Comparison of ENCODE assay signal across 8 cellular contexts in genomic region chr1:204520834-204521709, GRCh38. TPM values are rescaled to one million over a fixed set of nuclear protein-coding genes. Genes with fewer than 3 reads are reported as not detected.
DNase-seq lines count a peak whose midpoint lies in the region; ATAC-seq, FAIRE-seq and TF ChIP-seq lines count a peak whose summit lies in the region.

No MANE protein-coding gene starts in this region.

- H3K9me3 ChIP-seq in CD4-positive, alpha-beta memory T cell (ENCODE audit: control insufficient read depth in 1 of 2, low read length in 2 of 2): no peaks in the 10 kb centered on the region

- H3K4me3 ChIP-seq in CD4-positive, alpha-beta memory T cell (ENCODE audit: low read length in 2 of 2): peak overlapping the region in 1 of 2 donors; percentile 8
- no peak overlapping the region for H3K4me3 ChIP-seq in brain microvascular endothelial cell (ENCODE audit: low read depth, low read length)
- no peak overlapping the region for H3K4me3 ChIP-seq in skeletal muscle cell (ENCODE audit: low read depth, low read length)

- peak; percentile 78 to 88 (median 83) for DNase-seq in CD4-positive, alpha-beta memory T cell
- DNase-seq in GM19239 (ENCODE audit: insufficient read length, low spot score) (peak; percentile 39), SK-MEL-5 (ENCODE audit: low read depth, low spot score) (peak; percentile 48), brain microvascular endothelial cell (peak; percentile 52), skeletal muscle cell (ENCODE audit: low read depth) (peak; percentile 43), caudate nucleus (lab: John Stamatoyannopoulos, UW) (no peak), NCI-H446 (lab: John Stamatoyannopoulos, UW) (no peak)

- H3K4me1 ChIP-seq in CD4-positive, alpha-beta memory T cell (ENCODE audit: insufficient read depth, low read length): peaks cover 78% of the 10 kb centered on the region

- intact Hi-C loops in CD4-positive, alpha-beta memory T cell (cut with micrococcal nuclease): loop anchor here (1.0 kb wide), 1 partner anchor 15 kb away; no protein-coding TSS in a partner anchor

- in situ Hi-C loops in SK-MEL-5 (cut with HindIII; ENCODE audit: low pct_unique_long_range_greater_than_20kb, low sequenced_read_pairs): no loop called here
- in situ Hi-C loops in brain microvascular endothelial cell (cut with HindIII; ENCODE audit: low pct_ligation_motif_present, low sequenced_read_pairs): no loop called here

- no peaks in the 10 kb centered on the region for H3K27me3 ChIP-seq in CD4-positive, alpha-beta memory T cell (ENCODE audit: insufficient read depth, low read length)
- no peaks in the 10 kb centered on the region for H3K27me3 ChIP-seq in brain microvascular endothelial cell (replicated peaks)

- no peaks in the 10 kb centered on the region for H3K27me3 Mint-ChIP-seq in CD4-positive, alpha-beta memory T cell

- H3K36me3 Mint-ChIP-seq in CD4-positive, alpha-beta memory T cell: peaks cover 35 to 44% of the 10 kb centered on the region in 2 donors

- peak overlapping the region; percentile 49 to 87 (median 71) for H3K4me3 Mint-ChIP-seq in CD4-positive, alpha-beta memory T cell

- peak; percentile 53 for ATAC-seq in HG03432 (IDR thresholded peaks at IDR 0.05; ENCODE audit: unreplicated experiment)

- peak overlapping the region in 6 of 7 donors; percentile 90 to 96 (median 94) for H3K27ac Mint-ChIP-seq in CD4-positive, alpha-beta memory T cell

- H3K27ac ChIP-seq in CD4-positive, alpha-beta memory T cell (ENCODE audit: low read depth, low read length): peak overlapping the region; percentile 41
- no peak overlapping the region for H3K27ac ChIP-seq in brain microvascular endothelial cell
- H3K27ac ChIP-seq in caudate nucleus (ENCODE audit: low read depth, low read length): no peak overlapping the region

- H3K4me1 Mint-ChIP-seq in CD4-positive, alpha-beta memory T cell: peaks cover 42 to 74% (median 45%) of the 10 kb centered on the region in 4 donors

- CTCF ChIA-PET in CD4-positive, alpha-beta memory T cell (lab: Charles Lee; ENCODE audit: partially characterized antibody): interaction anchor here (1.1 to 2.1 kb wide), 5 partner anchors 16 to 90 kb away, joined by 3 to 9 read pairs (median 4); no protein-coding TSS in a partner anchor

- peaks cover 17% of the 10 kb centered on the region for H3K36me3 ChIP-seq in CD4-positive, alpha-beta memory T cell (ENCODE audit: insufficient read depth, low read length)
- peaks cover 8% of the 10 kb centered on the region for H3K36me3 ChIP-seq in brain microvascular endothelial cell (replicated peaks)

- POLR2A ChIA-PET in CD4-positive, alpha-beta memory T cell (lab: Charles Lee; ENCODE audit: partially characterized antibody): interaction anchor here (0.8 to 12.9 kb wide), 10 partner anchors 8 to 110 kb away, joined by 3 to 178 read pairs (median 6); partner anchors contain the start of gene PIK3C2B

- FAIRE-seq in GM19239 (lab: Jason Lieb, UNC): peak; percentile 80

- peaks cover 0 to 7% (median 3%) of the 10 kb centered on the region in 8 donors for H3K9me3 Mint-ChIP-seq in CD4-positive, alpha-beta memory T cell

- TF ChIP-seq CTCF in brain microvascular endothelial cell (IDR thresholded peaks at IDR 0.05; ENCODE audit: low read depth, low read length, missing control alignments): no peak

RNA-seq across cellular contexts. Expression of gene MDM4, which starts 4.9 kb away (rescaled TPM):
- 100 to 1,000 TPM; 213 to 237 TPM for total RNA-seq in CD4-positive, alpha-beta memory T cell
- polyA plus RNA-seq in CD4-positive, alpha-beta memory T cell: 10 to 100 TPM in 1 of 2 donors, 1 to 10 TPM in 1; 7.7 to 26.8 TPM
- 15.8 and 21.9 TPM in 2 replicates for total RNA-seq in SK-MEL-5 (2014; rRNA removed; shearing (Covaris generic))
- polyA plus RNA-seq in SK-MEL-5 (2015; cell fraction: cytosol; rRNA removed): 5.6 and 7.6 TPM in 2 replicates
- polyA plus RNA-seq in SK-MEL-5 (2015; cell fraction: nucleus; rRNA removed): 136 and 142 TPM in 2 replicates

RNA-seq across cellular contexts. Expression of gene PIK3C2B, which starts 26.5 kb away (rescaled TPM):
- 10 to 100 TPM; 43.4 to 46.9 TPM for total RNA-seq in CD4-positive, alpha-beta memory T cell
- 1 to 10 TPM in 1 of 2 donors, under 1 TPM in 1; 0.13 to 4.1 TPM for polyA plus RNA-seq in CD4-positive, alpha-beta memory T cell
- total RNA-seq in SK-MEL-5 (2014; rRNA removed; shearing (Covaris generic)): 3.2 and 4.9 TPM in 2 replicates
- polyA plus RNA-seq in SK-MEL-5 (2015; cell fraction: cytosol; rRNA removed): 9.8 and 14.9 TPM in 2 replicates
- polyA plus RNA-seq in SK-MEL-5 (2015; cell fraction: nucleus; rRNA removed): 5.0 and 11.3 TPM in 2 replicates

Comparison
In these comparisons a context has a peak if more than half of its experiments do, and no peak if none do; other contexts are left out.
1. DNase-seq: peak in CD4-positive, alpha-beta memory T cell (5 of 5), GM19239 (single experiment), SK-MEL-5 (single experiment), brain microvascular endothelial cell (single experiment) and skeletal muscle cell (single experiment); none in caudate nucleus (0 of 61) and NCI-H446 (0 of 2).